In the genomic region with DNA sequence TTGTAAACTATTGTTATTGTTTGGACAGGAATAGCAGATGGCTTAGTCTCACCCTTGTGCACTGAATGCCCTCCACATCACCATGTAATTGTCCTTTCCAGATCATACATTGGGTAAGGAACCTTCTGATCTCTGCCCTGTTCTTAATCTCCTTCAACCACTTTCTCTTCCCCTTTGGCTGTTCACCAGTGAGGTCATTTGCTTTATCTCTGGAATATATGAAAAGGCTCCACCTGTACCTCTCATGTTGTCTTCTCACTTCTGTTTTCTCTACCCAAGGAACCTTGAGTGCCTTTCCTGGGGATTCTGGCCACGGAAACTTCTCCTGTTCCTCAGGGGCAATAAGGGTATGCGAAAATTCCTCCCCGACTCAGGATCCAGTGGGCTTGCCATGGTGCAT, we compare ENCODE assay signal across 1 cellular context.
TF ChIP-seq lines count a peak whose summit lies in the region.

No MANE protein-coding gene starts in this region.

TF ChIP-seq in IMR-90, 13 proteins besides CTCF, POLR2A, EP300 and RAD21:
- TF ChIP-seq RCOR1 (IDR thresholded peaks at IDR 0.05; ENCODE audit: insufficient replicate concordance, low read length) (no peak), BHLHE40 (IDR thresholded peaks at IDR 0.05; ENCODE audit: low read depth, low read length) (no peak), MAFK (IDR thresholded peaks at IDR 0.05; ENCODE audit: low read depth, low read length) (no peak), MXI1 (IDR thresholded peaks at IDR 0.05; ENCODE audit: borderline replicate concordance, low read depth, low read length) (no peak), CEBPB (IDR thresholded peaks at IDR 0.05; ENCODE audit: low read depth, low read length) (no peak), CHD1 (IDR thresholded peaks at IDR 0.05; ENCODE audit: low read depth, low read length) (no peak), ELK1 (IDR thresholded peaks at IDR 0.05; ENCODE audit: borderline replicate concordance, low read depth, low read length) (no peak), MAZ (IDR thresholded peaks at IDR 0.05; ENCODE audit: borderline replicate concordance, low read depth, low read length) (no peak), SMC3 (IDR thresholded peaks at IDR 0.05; ENCODE audit: low read depth, low read length) (no peak), RFX5 (IDR thresholded peaks at IDR 0.05; ENCODE audit: low read depth, low read length) (no peak), FOS (IDR thresholded peaks at IDR 0.05; ENCODE audit: low read depth, low read length) (no peak), NFE2L2 (IDR thresholded peaks at IDR 0.05; ENCODE audit: low read depth, low read length) (no peak)
- TF ChIP-seq, protein P1, sequence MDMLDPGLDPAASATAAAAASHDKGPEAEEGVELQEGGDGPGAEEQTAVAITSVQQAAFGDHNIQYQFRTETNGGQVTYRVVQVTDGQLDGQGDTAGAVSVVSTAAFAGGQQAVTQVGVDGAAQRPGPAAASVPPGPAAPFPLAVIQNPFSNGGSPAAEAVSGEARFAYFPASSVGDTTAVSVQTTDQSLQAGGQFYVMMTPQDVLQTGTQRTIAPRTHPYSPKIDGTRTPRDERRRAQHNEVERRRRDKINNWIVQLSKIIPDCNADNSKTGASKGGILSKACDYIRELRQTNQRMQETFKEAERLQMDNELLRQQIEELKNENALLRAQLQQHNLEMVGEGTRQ (IDR thresholded peaks at IDR 0.05; ENCODE audit: low read depth, low read length) = no peak
